In the genomic region with DNA sequence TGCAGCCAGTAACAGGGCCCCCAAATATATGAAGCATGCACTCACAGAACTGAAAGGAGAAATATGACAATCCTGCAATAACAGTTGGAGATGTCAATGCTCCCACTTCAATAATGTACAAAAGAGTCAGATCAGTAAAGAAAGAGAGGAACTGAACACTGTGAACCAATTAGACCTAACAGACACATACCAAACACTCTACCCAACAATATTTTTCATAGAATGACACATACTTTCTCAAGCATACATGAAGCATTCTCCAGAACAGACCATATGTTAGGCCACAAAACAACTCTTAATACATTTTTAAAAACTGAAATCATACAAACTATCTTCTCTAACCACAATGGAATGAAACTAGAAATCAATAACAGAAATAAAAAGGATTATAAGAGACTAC, we compare ENCODE assay signal across 14 cellular contexts.
A peak's percentile ranks its signal among the peaks of the same experiment; 100 is the strongest.
DNase-seq lines count a peak whose midpoint lies in the region; ATAC-seq and TF ChIP-seq lines count a peak whose summit lies in the region.
"Had no signal": no experiment of that assay in that cellular context is flagged by ENCODE, and none has a peak within 500 bp of the region (broad histone marks: within the 10 kb centered on the region; RNA-seq: fewer than 3 reads in every experiment).

No MANE protein-coding gene starts in this region.

- no peaks in the 10 kb centered on the region for H3K9me3 ChIP-seq in MM.1S (replicated peaks; ENCODE audit: insufficient read depth, low read length)

- peaks cover 3% of the 10 kb centered on the region; the same call in 1 of the 2 replicates for H3K36me3 ChIP-seq in MM.1S (replicated peaks; ENCODE audit: insufficient read depth, low read length)

- no peak overlapping the region for H3K4me3 Mint-ChIP-seq in activated CD8-positive, alpha-beta memory T cell treated with anti-CD3 and anti-CD28 coated beads, Interleukin-2, amount 10 ng/mL, durations not matched to agents 7 days and 5 days
- H3K4me3 Mint-ChIP-seq in effector memory CD8-positive, alpha-beta T cell, result no peak overlapping the region
- no peak overlapping the region for H3K4me3 Mint-ChIP-seq in stimulated activated effector memory CD8-positive, alpha-beta T cell treated with anti-CD3 and anti-CD28 coated beads, Interleukin-12 subunit alpha, Interleukin-12 subunit beta, amount 100 ng/mL, for 72 hours

- CTCF ChIA-PET in activated CD8-positive, alpha-beta memory T cell treated with anti-CD3 and anti-CD28 coated beads, Interleukin-2, amount 10 ng/mL, durations not matched to agents 7 days and 5 days (lab: Charles Lee), result no interaction called here

- H3K9ac ChIP-seq in MM.1S (ENCODE audit: low read length), result no peak overlapping the region

- no peak overlapping the region for H2AFZ ChIP-seq in MM.1S (ENCODE audit: low read length)

- H3K4me1 ChIP-seq in MM.1S (ENCODE audit: low read length), result no peaks in the 10 kb centered on the region

- no peak overlapping the region for H3K27ac Mint-ChIP-seq in activated CD8-positive, alpha-beta memory T cell treated with anti-CD3 and anti-CD28 coated beads, Interleukin-2, amount 10 ng/mL, durations not matched to agents 7 days and 5 days
- H3K27ac Mint-ChIP-seq in effector memory CD8-positive, alpha-beta T cell, result peak overlapping the region; percentile 16 to 76
- H3K27ac Mint-ChIP-seq in stimulated activated effector memory CD8-positive, alpha-beta T cell treated with anti-CD3 and anti-CD28 coated beads, Interleukin-12 subunit alpha, Interleukin-12 subunit beta, amount 100 ng/mL, for 72 hours, result no peak overlapping the region

- no peak for DNase-seq in activated CD8-positive, alpha-beta memory T cell treated with anti-CD3 and anti-CD28 coated beads, Interleukin-2, amount 10 ng/mL, durations not matched to agents 7 days and 5 days
- no peak for DNase-seq in activated CD8-positive, alpha-beta memory T cell treated with anti-CD3 and anti-CD28 coated beads for 24 hours
- DNase-seq in effector memory CD8-positive, alpha-beta T cell, result no peak
- DNase-seq in stimulated activated effector memory CD8-positive, alpha-beta T cell treated with anti-CD3 and anti-CD28 coated beads, Interleukin-12 subunit alpha, Interleukin-12 subunit beta, amount 100 ng/mL, for 72 hours (ENCODE audit: low spot score in 2 of 2), result no peak
- DNase-seq in NCI-H345 treated with DMSO at 0.1 percent for 48 hours (lab: John Stamatoyannopoulos, UW; ENCODE audit: unreplicated experiment), result no peak
- DNase-seq in MM.1S, result no peak
- DNase-seq: activated CD4-positive, alpha-beta T cell treated with anti-CD3 and anti-CD28 coated beads for 4 hours; aorta; NCI-H2227 treated with DMSO at 0.1 percent for 48 hours; retina had no signal

- no peak for TF ChIP-seq CTCF in MM.1S (IDR thresholded peaks at IDR 0.05; ENCODE audit: low read length)

- peaks cover 5% of the 10 kb centered on the region for H3K4me1 Mint-ChIP-seq in activated CD8-positive, alpha-beta memory T cell treated with anti-CD3 and anti-CD28 coated beads, Interleukin-2, amount 10 ng/mL, durations not matched to agents 7 days and 5 days
- H3K4me1 Mint-ChIP-seq in effector memory CD8-positive, alpha-beta T cell (ENCODE audit: low read depth in 2 of 2), result peaks cover 9 to 28% of the 10 kb centered on the region in 2 donors
- peaks cover 19% of the 10 kb centered on the region for H3K4me1 Mint-ChIP-seq in stimulated activated effector memory CD8-positive, alpha-beta T cell treated with anti-CD3 and anti-CD28 coated beads, Interleukin-12 subunit alpha, Interleukin-12 subunit beta, amount 100 ng/mL, for 72 hours

- H3K9me3 Mint-ChIP-seq in activated CD8-positive, alpha-beta memory T cell treated with anti-CD3 and anti-CD28 coated beads, Interleukin-2, amount 10 ng/mL, durations not matched to agents 7 days and 5 days (ENCODE audit: low read depth), result no peaks in the 10 kb centered on the region
- H3K9me3 Mint-ChIP-seq in effector memory CD8-positive, alpha-beta T cell, result no peaks in the 10 kb centered on the region
- H3K9me3 Mint-ChIP-seq in stimulated activated effector memory CD8-positive, alpha-beta T cell treated with anti-CD3 and anti-CD28 coated beads, Interleukin-12 subunit alpha, Interleukin-12 subunit beta, amount 100 ng/mL, for 72 hours, result no peaks in the 10 kb centered on the region

- H3K9me2 ChIP-seq in MM.1S (replicated peaks; ENCODE audit: insufficient read depth, low read length), result no peaks in the 10 kb centered on the region

- H3K36me3 Mint-ChIP-seq in activated CD8-positive, alpha-beta memory T cell treated with anti-CD3 and anti-CD28 coated beads, Interleukin-2, amount 10 ng/mL, durations not matched to agents 7 days and 5 days, result peaks cover 58% of the 10 kb centered on the region
- peaks cover 49% of the 10 kb centered on the region for H3K36me3 Mint-ChIP-seq in effector memory CD8-positive, alpha-beta T cell (ENCODE audit: insufficient read depth)
- H3K36me3 Mint-ChIP-seq in stimulated activated effector memory CD8-positive, alpha-beta T cell treated with anti-CD3 and anti-CD28 coated beads, Interleukin-12 subunit alpha, Interleukin-12 subunit beta, amount 100 ng/mL, for 72 hours, result peaks cover 94% of the 10 kb centered on the region

- no peaks in the 10 kb centered on the region for H4K20me1 ChIP-seq in MM.1S (ENCODE audit: insufficient read depth, low read length)

- H3K27me3 Mint-ChIP-seq in activated CD8-positive, alpha-beta memory T cell treated with anti-CD3 and anti-CD28 coated beads, Interleukin-2, amount 10 ng/mL, durations not matched to agents 7 days and 5 days, result no peaks in the 10 kb centered on the region
- no peaks in the 10 kb centered on the region for H3K27me3 Mint-ChIP-seq in effector memory CD8-positive, alpha-beta T cell

- H3F3A ChIP-seq in MM.1S (ENCODE audit: insufficient read depth, low read length), result no peaks in the 10 kb centered on the region; the same call in none of the 2 replicates

- H3K27ac ChIP-seq in MM.1S (ENCODE audit: low read length), result no peak overlapping the region

- H3K79me2 ChIP-seq in MM.1S (ENCODE audit: low read length), result 0 out of 2 replicates have a peak, but pooled peaks cover 3% of the 10 kb centered on the region

- no peaks in the 10 kb centered on the region for H3K27me3 ChIP-seq in MM.1S (replicated peaks; ENCODE audit: insufficient read depth, low read length)

- no peak overlapping the region for H3K4me3 ChIP-seq in MM.1S (ENCODE audit: low read length)

- H3K4me2 ChIP-seq in MM.1S (ENCODE audit: low read depth, low read length), result no peak overlapping the region

- peak; percentile 23 for ATAC-seq in activated CD8-positive, alpha-beta memory T cell treated with anti-CD3 and anti-CD28 coated beads, Interleukin-2, amount 10 ng/mL, durations not matched to agents 7 days and 5 days
- peak; percentile 54 for ATAC-seq in HG03442 (IDR thresholded peaks at IDR 0.05; ENCODE audit: unreplicated experiment)
- ATAC-seq in effector memory CD8-positive, alpha-beta T cell (replicated peaks), result no peak
- ATAC-seq in stimulated activated effector memory CD8-positive, alpha-beta T cell treated with anti-CD3 and anti-CD28 coated beads, Interleukin-12 subunit alpha, Interleukin-12 subunit beta, amount 100 ng/mL, for 72 hours, result peak; percentile 93
- ATAC-seq in GM18517 (IDR thresholded peaks at IDR 0.05; ENCODE audit: unreplicated experiment), result no peak
- ATAC-seq: esophagus mucosa, Right ventricle myocardium inferior had no signal

Comparison
In these comparisons a context has a peak if more than half of its experiments do, and no peak if none do; other contexts are left out.
1. ATAC-seq: peak in activated CD8-positive, alpha-beta memory T cell treated with anti-CD3 and anti-CD28 coated beads, Interleukin-2, amount 10 ng/mL, durations not matched to agents 7 days and 5 days (single experiment), HG03442 (single experiment) and stimulated activated effector memory CD8-positive, alpha-beta T cell treated with anti-CD3 and anti-CD28 coated beads, Interleukin-12 subunit alpha, Interleukin-12 subunit beta, amount 100 ng/mL, for 72 hours (single experiment); none in effector memory CD8-positive, alpha-beta T cell (single experiment) and GM18517 (single experiment).
2. H3K27ac Mint-ChIP-seq: peak in effector memory CD8-positive, alpha-beta T cell (2 of 2); none in activated CD8-positive, alpha-beta memory T cell treated with anti-CD3 and anti-CD28 coated beads, Interleukin-2, amount 10 ng/mL, durations not matched to agents 7 days and 5 days (single experiment) and stimulated activated effector memory CD8-positive, alpha-beta T cell treated with anti-CD3 and anti-CD28 coated beads, Interleukin-12 subunit alpha, Interleukin-12 subunit beta, amount 100 ng/mL, for 72 hours (single experiment).